In the genomic region with DNA sequence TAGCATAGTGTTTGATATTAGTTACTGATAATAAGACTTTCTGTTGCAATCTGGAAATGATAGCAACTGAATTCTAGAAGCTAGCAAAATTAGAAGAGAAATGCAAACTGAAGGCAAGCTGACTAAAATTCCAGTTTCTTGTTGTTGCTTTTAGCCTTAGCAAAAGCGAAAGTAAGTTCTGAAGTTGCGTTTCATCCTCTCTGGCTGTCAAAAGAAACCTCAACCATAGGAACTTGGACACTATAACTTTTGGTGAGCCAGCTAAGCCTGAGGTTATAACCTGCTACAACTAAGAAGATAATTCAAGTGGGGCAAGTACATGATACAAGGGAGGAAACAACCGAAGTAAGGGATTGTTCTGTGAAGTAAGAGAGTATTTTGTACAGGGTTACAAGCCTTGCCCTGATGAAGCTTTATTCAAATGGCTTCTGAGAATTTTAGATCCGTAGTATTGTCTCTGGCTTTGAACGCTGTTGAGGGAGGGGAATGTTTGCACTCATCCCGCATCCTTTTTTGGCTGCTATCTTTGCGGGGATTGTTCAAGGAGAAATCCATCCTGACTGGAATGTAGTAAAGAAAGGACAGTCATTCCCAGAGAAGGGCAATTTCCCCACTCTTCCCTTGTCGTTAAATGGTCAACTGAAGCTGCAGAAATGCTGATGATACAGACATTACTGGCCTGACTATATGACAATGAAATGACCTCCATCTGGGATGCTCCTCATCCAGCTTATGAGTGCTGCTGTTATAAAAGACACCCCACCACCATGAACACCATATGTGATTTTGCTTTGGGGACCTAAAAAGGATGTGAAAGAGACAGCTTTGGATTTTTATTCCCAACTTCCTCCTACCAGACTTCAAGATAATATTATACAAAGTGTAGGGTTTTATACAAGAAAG, we compare ENCODE assay signal across 8 cellular contexts. TPM values are rescaled to one million over a fixed set of nuclear protein-coding genes. Genes with fewer than 3 reads are reported as not detected.
DNase-seq lines count a peak whose midpoint lies in the region; ATAC-seq and TF ChIP-seq lines count a peak whose summit lies in the region.

No MANE protein-coding gene starts in this region.

- ATAC-seq in GM18511 (IDR thresholded peaks at IDR 0.05; ENCODE audit: unreplicated experiment): peak; percentile 84
- peak; percentile 90 for ATAC-seq in HG02610 (IDR thresholded peaks at IDR 0.05; ENCODE audit: unreplicated experiment)
- ATAC-seq in heart right ventricle: peak in 6 of 8 donors; percentile 29 to 48 (median 44)

- H3K36me3 ChIP-seq in OCI-LY1 (ENCODE audit: insufficient read depth, low read length): peaks cover 4% of the 10 kb centered on the region; the same call in 1 of the 2 replicates
- H3K36me3 ChIP-seq in heart right ventricle: peaks cover 0 to 23% (median 0%) of the 10 kb centered on the region in 9 donors
- H3K36me3 ChIP-seq in tibial nerve: peaks cover 0 to 20% (median 0%) of the 10 kb centered on the region in 3 donors

- H3K4me3 ChIP-seq in OCI-LY1 (ENCODE audit: low read depth, low read length, poor library complexity, severe bottlenecking) (no peak overlapping the region), heart right ventricle (peak overlapping the region in 9 of 10 donors; percentile 6 to 46 (median 41)), tibial nerve (peak overlapping the region in 3 of 4 donors; percentile 8 to 27 (median 24))

- no peaks in the 10 kb centered on the region for H4K20me1 ChIP-seq in OCI-LY1 (ENCODE audit: insufficient read depth, low read length)

- TF ChIP-seq EP300 in tibial nerve (IDR thresholded peaks at IDR 0.05): no peak

- peak overlapping the region; percentile 22; the same call in 1 of the 2 replicates for H3K4me2 ChIP-seq in OCI-LY1 (ENCODE audit: low read length)

- TF ChIP-seq CTCF in OCI-LY1 (IDR thresholded peaks at IDR 0.05; ENCODE audit: low read length) (no peak), heart right ventricle (IDR thresholded peaks at IDR 0.05) (no peak), tibial nerve (IDR thresholded peaks at IDR 0.05) (no peak)

- no peak overlapping the region for H3K9ac ChIP-seq in OCI-LY1 (ENCODE audit: low read length)

- H3K27ac ChIP-seq in OCI-LY1 (ENCODE audit: low read depth, low read length, poor library complexity, severe bottlenecking) (no peak overlapping the region), heart right ventricle (peak overlapping the region; percentile 43 to 84 (median 69)), tibial nerve (peak overlapping the region in 3 of 4 donors; percentile 20 to 65 (median 52))

- no peak for TF ChIP-seq POLR2A in tibial nerve (IDR thresholded peaks at IDR 0.05)

- intact Hi-C loops in heart right ventricle (cut with DNase I): no loop called here

- no peaks in the 10 kb centered on the region for H3F3A ChIP-seq in OCI-LY1 (ENCODE audit: insufficient read depth, low read length)

- no peaks in the 10 kb centered on the region for H3K4me1 ChIP-seq in OCI-LY1 (ENCODE audit: insufficient read depth, low read length, severe bottlenecking)
- H3K4me1 ChIP-seq in heart right ventricle: peaks cover 0 to 24% (median 0%) of the 10 kb centered on the region in 9 donors
- H3K4me1 ChIP-seq in tibial nerve: no peaks in the 10 kb centered on the region

- H3K9me2 ChIP-seq in OCI-LY1 (ENCODE audit: low read depth, low read length): no peaks in the 10 kb centered on the region; the same call in 1 of the 2 replicates

- DNase-seq in heart right ventricle (no peak), tibial nerve (ENCODE audit: low spot score in 2 of 2) (no peak), NCI-H2171 (lab: John Stamatoyannopoulos, UW) (no peak), DMS 273 treated with DMSO at 0.1 percent for 48 hours (lab: John Stamatoyannopoulos, UW) (no peak), DMS114 treated with DMSO at 0.1 percent for 48 hours (lab: John Stamatoyannopoulos, UW; ENCODE audit: unreplicated experiment) (no peak)

- H3K79me2 ChIP-seq in OCI-LY1 (ENCODE audit: insufficient read depth, low read length): no peaks in the 10 kb centered on the region

- H3K27me3 ChIP-seq in OCI-LY1 (ENCODE audit: insufficient read depth, low read length): no peaks in the 10 kb centered on the region
- no peaks in the 10 kb centered on the region for H3K27me3 ChIP-seq in heart right ventricle
- H3K27me3 ChIP-seq in tibial nerve: no peaks in the 10 kb centered on the region

- H3K9me3 ChIP-seq in OCI-LY1 (ENCODE audit: low read length) (no peaks in the 10 kb centered on the region), heart right ventricle (no peaks in the 10 kb centered on the region), tibial nerve (no peaks in the 10 kb centered on the region)

- no peak overlapping the region for H2AFZ ChIP-seq in OCI-LY1 (ENCODE audit: low read length)

- WGBS in heart right ventricle, 2 donors: 49 to 72% methylated on average over 8 of the region's 8 CpGs
- WGBS in tibial nerve, 2 donors: 54 to 59% methylated on average over 8 of the region's 8 CpGs

RNA-seq across cellular contexts. Expression of a gene that starts 7.0 kb away (rescaled TPM):
- total RNA-seq in heart right ventricle (10 to 100 TPM; 20.7 to 38.8 (median 30.4) TPM), tibial nerve (10 to 100 TPM; 30.2 to 69.0 (median 54.3) TPM)
- polyA plus RNA-seq in heart right ventricle: 10 to 100 TPM; 13.3 to 21.8 TPM
